8 cellular contexts compared by ENCODE assay signal in genomic region chr2:127508621-127509034, GRCh38. TPM values are rescaled to one million over a fixed set of nuclear protein-coding genes. Genes with fewer than 3 reads are reported as not detected.
A peak's percentile ranks its signal among the peaks of the same experiment; 100 is the strongest.
DNase-seq lines count a peak whose midpoint lies in the region; ATAC-seq and TF ChIP-seq lines count a peak whose summit lies in the region.

No MANE protein-coding gene starts in this region.

- POLR2A ChIA-PET in activated CD8-positive, alpha-beta T cell treated with anti-CD3 and anti-CD28 coated beads for 36 hours (lab: Charles Lee), result interaction anchor here (2.3 kb wide), 1 partner anchor 9 kb away, joined by 4 read pairs; no protein-coding TSS in a partner anchor
- POLR2A ChIA-PET in activated CD8-positive, alpha-beta T cell treated with anti-CD3 and anti-CD28 coated beads, Interleukin-2, amount 10 ng/mL, durations not matched to agents 7 days and 5 days (lab: Charles Lee), result interaction anchor here (1.9 kb wide), 1 partner anchor 18 kb away, joined by 4 read pairs; the partner anchor contains the start of gene IWS1

- H3K36me3 Mint-ChIP-seq in activated CD8-positive, alpha-beta T cell treated with anti-CD3 and anti-CD28 coated beads for 36 hours (ENCODE audit: low read depth), result peaks cover 45% of the 10 kb centered on the region
- H3K36me3 Mint-ChIP-seq in activated CD8-positive, alpha-beta T cell treated with anti-CD3 and anti-CD28 coated beads, Interleukin-2, amount 10 ng/mL, durations not matched to agents 7 days and 5 days (ENCODE audit: low read depth), result peaks cover 42% of the 10 kb centered on the region
- H3K36me3 Mint-ChIP-seq in activated naive CD8-positive, alpha-beta T cell treated with anti-CD3 and anti-CD28 coated beads, Interleukin-2, amount 50 U/mL, for 24 hours (ENCODE audit: low read depth), result peaks cover 42% of the 10 kb centered on the region

- CTCF ChIA-PET in activated CD8-positive, alpha-beta T cell treated with anti-CD3 and anti-CD28 coated beads for 36 hours (lab: Charles Lee), result interaction anchor here (1.2 to 1.4 kb wide), 4 partner anchors 10 to 238 kb away, joined by 3 to 8 read pairs (median 4); no protein-coding TSS in a partner anchor
- CTCF ChIA-PET in activated CD8-positive, alpha-beta T cell treated with anti-CD3 and anti-CD28 coated beads, Interleukin-2, amount 10 ng/mL, durations not matched to agents 7 days and 5 days (lab: Charles Lee), result interaction anchor here (0.9 to 1.7 kb wide), 3 partner anchors 29 to 83 kb away, joined by 3 to 4 read pairs (median 3); no protein-coding TSS in a partner anchor

- TF ChIP-seq POLR2A in heart left ventricle (IDR thresholded peaks at IDR 0.05), result no peak

- no peak overlapping the region for H3K4me3 ChIP-seq in heart left ventricle
- no peak overlapping the region for H3K4me3 ChIP-seq in retinal pigment epithelial cell (ENCODE audit: low read length)

- no peaks in the 10 kb centered on the region for H3K9me3 ChIP-seq in heart left ventricle

- H3K27ac ChIP-seq in heart left ventricle, result peak overlapping the region in 11 of 12 donors; percentile 18 to 74 (median 51)

- H3K27me3 ChIP-seq in heart left ventricle, result no peaks in the 10 kb centered on the region

- no peak for TF ChIP-seq CTCF in activated CD8-positive, alpha-beta T cell treated with anti-CD3 and anti-CD28 coated beads for 36 hours (IDR thresholded peaks at IDR 0.05)
- TF ChIP-seq CTCF in heart left ventricle (IDR thresholded peaks at IDR 0.05) (no peak), retinal pigment epithelial cell (conservative IDR thresholded peaks at IDR 0.05; ENCODE audit: low read depth, low read length) (no peak)

- H3K27ac Mint-ChIP-seq in activated CD8-positive, alpha-beta T cell treated with anti-CD3 and anti-CD28 coated beads for 36 hours, result peak overlapping the region; percentile 8
- H3K27ac Mint-ChIP-seq in activated CD8-positive, alpha-beta T cell treated with anti-CD3 and anti-CD28 coated beads, Interleukin-2, amount 10 ng/mL, durations not matched to agents 7 days and 5 days, result no peak overlapping the region
- peak overlapping the region; percentile 21 for H3K27ac Mint-ChIP-seq in activated naive CD8-positive, alpha-beta T cell treated with anti-CD3 and anti-CD28 coated beads, Interleukin-2, amount 50 U/mL, for 24 hours

- no peaks in the 10 kb centered on the region for H3K9me3 Mint-ChIP-seq in activated CD8-positive, alpha-beta T cell treated with anti-CD3 and anti-CD28 coated beads for 36 hours
- H3K9me3 Mint-ChIP-seq in activated CD8-positive, alpha-beta T cell treated with anti-CD3 and anti-CD28 coated beads, Interleukin-2, amount 10 ng/mL, durations not matched to agents 7 days and 5 days (ENCODE audit: insufficient read depth), result no peaks in the 10 kb centered on the region
- H3K9me3 Mint-ChIP-seq in activated naive CD8-positive, alpha-beta T cell treated with anti-CD3 and anti-CD28 coated beads, Interleukin-2, amount 50 U/mL, for 24 hours, result no peaks in the 10 kb centered on the region

- ATAC-seq in activated CD8-positive, alpha-beta T cell treated with anti-CD3 and anti-CD28 coated beads for 36 hours, result no peak
- no peak for ATAC-seq in activated CD8-positive, alpha-beta T cell treated with anti-CD3 and anti-CD28 coated beads, Interleukin-2, amount 10 ng/mL, durations not matched to agents 7 days and 5 days
- no peak for ATAC-seq in activated naive CD8-positive, alpha-beta T cell treated with anti-CD3 and anti-CD28 coated beads, Interleukin-2, amount 50 U/mL, for 24 hours
- ATAC-seq in heart left ventricle, result peak; percentile 94 to 96 (median 95)
- ATAC-seq in GM18519 (IDR thresholded peaks at IDR 0.05; ENCODE audit: low FRiP score, unreplicated experiment), result no peak
- no peak for ATAC-seq in GM18858 (IDR thresholded peaks at IDR 0.05; ENCODE audit: unreplicated experiment)

- H3K4me3 Mint-ChIP-seq in activated CD8-positive, alpha-beta T cell treated with anti-CD3 and anti-CD28 coated beads for 36 hours, result no peak overlapping the region
- no peak overlapping the region for H3K4me3 Mint-ChIP-seq in activated CD8-positive, alpha-beta T cell treated with anti-CD3 and anti-CD28 coated beads, Interleukin-2, amount 10 ng/mL, durations not matched to agents 7 days and 5 days
- H3K4me3 Mint-ChIP-seq in activated naive CD8-positive, alpha-beta T cell treated with anti-CD3 and anti-CD28 coated beads, Interleukin-2, amount 50 U/mL, for 24 hours, result no peak overlapping the region

- 2 to 6% (median 4%) methylated on average over 3 of the region's 3 CpGs for WGBS in heart left ventricle, 4 donors

- H3K36me3 ChIP-seq in heart left ventricle, result peaks cover 0 to 42% (median 19%) of the 10 kb centered on the region in 9 donors

- peaks cover 53% of the 10 kb centered on the region for H3K4me1 Mint-ChIP-seq in activated CD8-positive, alpha-beta T cell treated with anti-CD3 and anti-CD28 coated beads for 36 hours (ENCODE audit: low read depth)
- H3K4me1 Mint-ChIP-seq in activated CD8-positive, alpha-beta T cell treated with anti-CD3 and anti-CD28 coated beads, Interleukin-2, amount 10 ng/mL, durations not matched to agents 7 days and 5 days (ENCODE audit: low read depth), result peaks cover 32% of the 10 kb centered on the region
- H3K4me1 Mint-ChIP-seq in activated naive CD8-positive, alpha-beta T cell treated with anti-CD3 and anti-CD28 coated beads, Interleukin-2, amount 50 U/mL, for 24 hours, result peaks cover 60% of the 10 kb centered on the region

- peaks cover 11 to 64% (median 40%) of the 10 kb centered on the region in 12 donors for H3K4me1 ChIP-seq in heart left ventricle

- H3K27me3 Mint-ChIP-seq in activated CD8-positive, alpha-beta T cell treated with anti-CD3 and anti-CD28 coated beads for 36 hours, result no peaks in the 10 kb centered on the region
- H3K27me3 Mint-ChIP-seq in activated CD8-positive, alpha-beta T cell treated with anti-CD3 and anti-CD28 coated beads, Interleukin-2, amount 10 ng/mL, durations not matched to agents 7 days and 5 days (ENCODE audit: low read depth), result no peaks in the 10 kb centered on the region
- no peaks in the 10 kb centered on the region for H3K27me3 Mint-ChIP-seq in activated naive CD8-positive, alpha-beta T cell treated with anti-CD3 and anti-CD28 coated beads, Interleukin-2, amount 50 U/mL, for 24 hours

- DNase-seq in activated CD8-positive, alpha-beta T cell treated with anti-CD3 and anti-CD28 coated beads for 36 hours, result no peak
- no peak for DNase-seq in activated CD8-positive, alpha-beta T cell treated with anti-CD3 and anti-CD28 coated beads, Interleukin-2, amount 10 ng/mL, durations not matched to agents 7 days and 5 days
- peak; percentile 92 for DNase-seq in NCI-H1694 (lab: John Stamatoyannopoulos, UW)
- DNase-seq in activated naive CD8-positive, alpha-beta T cell treated with anti-CD3 and anti-CD28 coated beads, Interleukin-2, amount 50 U/mL, for 24 hours, result no peak
- DNase-seq in heart left ventricle, result peak; percentile 72 to 91 (median 78)
- DNase-seq in retinal pigment epithelial cell (ENCODE audit: low read depth), result peak; percentile 76

- intact Hi-C loops in activated CD8-positive, alpha-beta T cell treated with anti-CD3 and anti-CD28 coated beads for 36 hours (cut with micrococcal nuclease), result no loop called here
- intact Hi-C loops in heart left ventricle (cut with DNase I), result no loop called here

RNA-seq across cellular contexts. Expression of gene IWS1, which starts 17.7 kb away (rescaled TPM):
- 10 to 100 TPM; 52.3 to 53.7 TPM for total RNA-seq in activated CD8-positive, alpha-beta T cell treated with anti-CD3 and anti-CD28 coated beads for 36 hours
- total RNA-seq in activated CD8-positive, alpha-beta T cell treated with anti-CD3 and anti-CD28 coated beads, Interleukin-2, amount 10 ng/mL, durations not matched to agents 7 days and 5 days, result 10 to 100 TPM; 48.4 to 53.3 TPM
- 10 to 100 TPM; 37.6 to 62.2 (median 45.8) TPM for total RNA-seq in heart left ventricle
- polyA plus RNA-seq in heart left ventricle, result 10 to 100 TPM; 46.5 to 57.5 TPM

RNA-seq across cellular contexts. Expression of gene MYO7B, which starts 26.9 kb away (rescaled TPM):
- total RNA-seq in activated CD8-positive, alpha-beta T cell treated with anti-CD3 and anti-CD28 coated beads for 36 hours, result 1 to 10 TPM in 1 of 2 experiments, under 1 TPM in 1; 0.65 to 1.2 TPM
- 1 to 10 TPM in 1 of 2 experiments, under 1 TPM in 1; 0.82 to 1.2 TPM for total RNA-seq in activated CD8-positive, alpha-beta T cell treated with anti-CD3 and anti-CD28 coated beads, Interleukin-2, amount 10 ng/mL, durations not matched to agents 7 days and 5 days
- total RNA-seq in heart left ventricle, result 1 to 10 TPM in 3 of 9 donors, under 1 TPM in 6; 0.20 to 2.1 (median 0.70) TPM
- polyA plus RNA-seq in heart left ventricle, result 1 to 10 TPM; 1.1 to 1.6 TPM

Comparison
In these comparisons a context has a peak if more than half of its experiments do, and no peak if none do; other contexts are left out.
1. ATAC-seq: peak in heart left ventricle (4 of 4); none in activated CD8-positive, alpha-beta T cell treated with anti-CD3 and anti-CD28 coated beads for 36 hours (single experiment), activated CD8-positive, alpha-beta T cell treated with anti-CD3 and anti-CD28 coated beads, Interleukin-2, amount 10 ng/mL, durations not matched to agents 7 days and 5 days (single experiment), activated naive CD8-positive, alpha-beta T cell treated with anti-CD3 and anti-CD28 coated beads, Interleukin-2, amount 50 U/mL, for 24 hours (single experiment), GM18519 (single experiment) and GM18858 (single experiment).
2. DNase-seq: peak in NCI-H1694 (single experiment), heart left ventricle (5 of 5) and retinal pigment epithelial cell (single experiment); none in activated CD8-positive, alpha-beta T cell treated with anti-CD3 and anti-CD28 coated beads for 36 hours (single experiment), activated CD8-positive, alpha-beta T cell treated with anti-CD3 and anti-CD28 coated beads, Interleukin-2, amount 10 ng/mL, durations not matched to agents 7 days and 5 days (single experiment) and activated naive CD8-positive, alpha-beta T cell treated with anti-CD3 and anti-CD28 coated beads, Interleukin-2, amount 50 U/mL, for 24 hours (single experiment).